Comparison of ENCODE assay signal across 9 cellular contexts in the genomic region with DNA sequence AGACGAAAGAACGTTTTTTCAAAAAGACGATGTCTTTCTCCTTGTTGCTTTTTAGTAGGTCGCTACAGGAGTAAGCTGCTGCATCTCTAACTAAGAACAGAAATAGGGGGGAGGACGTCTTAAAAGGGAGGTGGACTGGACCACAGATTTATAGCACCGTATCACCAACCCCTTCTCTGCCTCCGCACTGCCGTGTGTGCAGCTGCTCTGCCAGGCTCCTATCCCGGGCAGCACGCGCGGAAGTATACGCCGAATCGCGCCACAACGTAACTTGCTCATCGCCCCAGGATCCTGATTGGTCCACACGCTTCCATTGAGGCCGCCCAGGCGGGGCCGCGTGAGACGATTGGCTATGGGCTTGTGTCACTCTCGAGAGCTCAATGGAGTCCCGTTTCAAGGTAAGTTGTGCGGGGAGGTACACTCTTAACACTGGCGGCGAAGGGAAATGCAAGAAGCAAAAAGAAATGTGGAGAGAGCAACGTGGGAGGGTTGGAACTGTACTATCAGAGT. TPM values are rescaled to one million over a fixed set of nuclear protein-coding genes. Genes with fewer than 3 reads are reported as not detected.
DNase-seq lines count a peak whose midpoint lies in the region; ATAC-seq, FAIRE-seq and TF ChIP-seq lines count a peak whose summit lies in the region.
"Had no signal": no experiment of that assay in that cellular context is flagged by ENCODE, and none has a peak within 500 bp of the region (broad histone marks: within the 10 kb centered on the region; RNA-seq: fewer than 3 reads in every experiment).

A gene (minus strand): TSS at position 121 of the 510 bp plus-strand sequence. CDS start 64,006 bp downstream, outside the sequence.

- CTCF ChIA-PET in AG04450 (lab: Charles Lee) = no interaction called here
- CTCF ChIA-PET in T-cell (lab: Charles Lee) = no interaction called here

- POLR2A ChIA-PET in AG04450 (lab: Yijun Ruan, JAX) (interaction anchor here (0.6 kb wide), 1 partner anchor 1006 kb away, joined by 4 read pairs; no protein-coding TSS in a partner anchor), T-cell (lab: Charles Lee) (no interaction called here)

- no peaks in the 10 kb centered on the region for H3K36me3 ChIP-seq in small intestine (ENCODE audit: control insufficient read depth in 2 of 2, insufficient read depth in 2 of 2, low read length in 2 of 2)

- DNase-seq in AG04450 (ENCODE audit: low read depth, low spot score) = peak; percentile 79
- peak in 25 of 34 experiments; percentile 1 to 31 (median 16) for DNase-seq in T-cell
- peak; percentile 92 for DNase-seq in dermis blood vessel endothelial cell
- peak; percentile 100 for DNase-seq in islet precursor cell
- DNase-seq in small intestine = peak; percentile 0
- DNase-seq in NCI-H526 (lab: John Stamatoyannopoulos, UW) = no peak
- DNase-seq in cortex of kidney (lab: John Stamatoyannopoulos, UW) = no peak

- H3K4me3 ChIP-seq in AG04450 (ENCODE audit: low read depth, low read length) (peak within 1 kb of the TSS; percentile 56), small intestine (ENCODE audit: low read depth in 1 of 2, low read length in 2 of 2) (no peak within 1 kb of the TSS)

- no peak for FAIRE-seq in small intestine (lab: Jason Lieb, UNC)

- peaks cover 0 to 6% (median 4%) of the 10 kb centered on the region in 3 donors for H3K9me3 Mint-ChIP-seq in T-cell

- no peaks in the 10 kb centered on the region for H3K4me1 Mint-ChIP-seq in T-cell

- no peaks in the 10 kb centered on the region for H3K36me3 Mint-ChIP-seq in T-cell

- ATAC-seq in HG02981 (IDR thresholded peaks at IDR 0.05; ENCODE audit: unreplicated experiment) (peak; percentile 76), T-cell (replicated peaks in 1 of 4) (peak in 3 of 4 experiments; percentile 23 to 79 (median 50))

- no peak for TF ChIP-seq CTCF in AG04450 (IDR thresholded peaks at IDR 0.05; ENCODE audit: low read depth, low read length)

- H3K4me1 ChIP-seq in small intestine (ENCODE audit: control insufficient read depth in 2 of 2, insufficient read depth in 1 of 2, low read depth in 1 of 2, low read length in 1 of 2) = no peaks in the 10 kb centered on the region

- H3K27me3 ChIP-seq in AG04450 (ENCODE audit: control insufficient read depth, insufficient read depth, low read length) (peaks cover 29% of the 10 kb centered on the region), small intestine (ENCODE audit: control insufficient read depth in 2 of 2, insufficient read depth in 2 of 2, low read length in 2 of 2) (peaks cover 0 to 39% of the 10 kb centered on the region in 2 donors)

- peaks cover 29 to 32% of the 10 kb centered on the region in 2 donors for H3K27me3 Mint-ChIP-seq in T-cell

- no peak within 1 kb of the TSS for H3K4me3 Mint-ChIP-seq in T-cell

- H3K27ac ChIP-seq in AG04450 (ENCODE audit: low read depth, low read length) = no peak within 1 kb of the TSS
- H3K27ac ChIP-seq in small intestine (ENCODE audit: low read depth in 1 of 2, low read length in 1 of 2) = no peak within 1 kb of the TSS

- H3K9me3 ChIP-seq in AG04450 (ENCODE audit: control insufficient read depth, insufficient read depth, low read length) (peaks cover 10% of the 10 kb centered on the region), small intestine (ENCODE audit: control insufficient read depth, low read depth) (no peaks in the 10 kb centered on the region)

- WGBS in small intestine, 3 donors = 4 to 23% (median 17%) methylated on average over 30 of the region's 30 CpGs

- H3K27ac Mint-ChIP-seq in T-cell = no peak within 1 kb of the TSS

RNA-seq across cellular contexts. Expression of the gene that starts here (rescaled TPM):
- polyA plus RNA-seq in AG04450 (2011; rRNA removed) = 0.04 and 0.05 TPM in 2 replicates
- polyA minus RNA-seq in AG04450 (2011; rRNA and poly(A)+ RNA removed) = 0.14 TPM in 1 of 2 replicates, not detected in the other
- under 1 TPM in 1 of 5 donors, not detected in 4; 0.79 TPM for total RNA-seq in T-cell
- total RNA-seq in dermis blood vessel endothelial cell = 0.47 and 0.68 TPM in 2 replicates
- under 1 TPM in 1 of 3 donors, not detected in 2; 0.27 TPM for polyA plus RNA-seq in small intestine
- total RNA-seq: Daoy had no signal

Comparison
In these comparisons a context has a peak if more than half of its experiments do, and no peak if none do; other contexts are left out.
1. Peak in DNase-seq and H3K4me3 ChIP-seq in AG04450; RNA of the gene not detected or under 1 TPM.
2. Peak in DNase-seq and ATAC-seq in T-cell; RNA of the gene not detected or under 1 TPM.
3. Peak in DNase-seq in dermis blood vessel endothelial cell; RNA of the gene not detected or under 1 TPM.
4. Peak in DNase-seq in small intestine; RNA of the gene not detected or under 1 TPM.